ENCODE assay signal across 8 cellular contexts in the genomic region with DNA sequence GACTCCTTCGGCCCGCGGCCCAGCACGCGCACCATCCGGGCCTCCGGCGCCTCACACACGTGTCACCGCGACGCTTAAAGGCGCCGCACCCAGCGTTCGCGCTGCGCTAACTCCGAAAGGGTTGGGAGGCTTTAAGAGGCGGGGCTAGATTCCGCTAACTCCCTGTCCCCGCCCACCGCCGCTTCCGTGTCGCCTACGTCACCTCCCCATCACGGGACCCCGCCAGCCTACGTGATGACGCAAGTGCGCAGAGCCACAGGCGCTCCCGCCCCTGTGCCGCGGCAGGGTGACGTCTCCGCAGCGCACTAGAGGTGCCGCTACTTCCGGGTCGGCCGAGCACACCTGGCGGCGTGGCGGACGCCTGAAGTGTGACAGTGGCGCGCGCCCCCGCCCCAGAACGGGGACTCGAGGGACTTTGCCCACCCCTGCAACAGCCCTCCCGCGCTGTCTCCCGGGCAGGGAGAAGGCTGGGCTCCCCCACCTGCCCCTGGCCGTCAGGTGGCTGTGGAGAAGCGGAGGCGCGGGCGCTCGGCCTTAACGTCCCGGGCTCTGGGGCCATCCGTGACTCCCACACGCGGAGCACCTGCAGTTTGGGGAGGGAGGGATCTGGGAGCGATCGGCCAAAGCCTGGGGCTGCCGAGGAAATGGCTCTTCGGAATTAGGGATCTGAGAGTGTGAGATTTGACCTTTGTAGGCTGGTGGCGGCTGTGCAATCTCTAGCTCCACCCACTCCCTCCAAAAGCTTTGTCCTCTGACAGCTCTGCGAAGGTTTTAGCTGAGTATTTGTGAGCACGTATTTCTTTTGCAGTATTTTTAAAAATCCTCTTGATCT. TPM values are rescaled to one million over a fixed set of nuclear protein-coding genes. Genes with fewer than 3 reads are reported as not detected.
DNase-seq lines count a peak whose midpoint lies in the region; ATAC-seq and TF ChIP-seq lines count a peak whose summit lies in the region.

A gene (minus strand): TSS at position 35 of the 832 bp plus-strand sequence. CDS start 4,451 bp downstream, outside the sequence.

- H3K27ac ChIP-seq in caudate nucleus (ENCODE audit: low read depth, low read length) (peak within 1 kb of the TSS; percentile 98), spleen (peak within 1 kb of the TSS; percentile 93 to 100 (median 98))

- H3K36me3 Mint-ChIP-seq in activated B cell treated with CpG ODN at 0.5 μM for 24 hours (ENCODE audit: low read depth) (peaks cover 30% of the 10 kb centered on the region), immature natural killer cell (peaks cover under 1 to 17% (median 12%) of the 10 kb centered on the region in 3 donors)

- H3K4me1 Mint-ChIP-seq in activated B cell treated with CpG ODN at 0.5 μM for 24 hours = peaks cover 42% of the 10 kb centered on the region
- H3K4me1 Mint-ChIP-seq in immature natural killer cell = peaks cover 35 to 45% of the 10 kb centered on the region in 2 donors

- POLR2A ChIA-PET in activated B cell treated with CpG ODN at 0.5 μM for 24 hours (lab: Charles Lee) = interaction anchor here (0.6 to 1.2 kb wide), 9 partner anchors 48 to 883 kb away, joined by 3 to 8 read pairs (median 4); a partner anchor contains a TSS

- peak; percentile 94 for TF ChIP-seq POLR2A in GM18951 (IDR thresholded peaks at IDR 0.05; ENCODE audit: extremely low read depth, insufficient read depth, insufficient read length)
- peak; percentile 89 to 93 (median 93) for TF ChIP-seq POLR2A in spleen (IDR thresholded peaks at IDR 0.05)

- CTCF ChIA-PET in activated B cell treated with CpG ODN at 0.5 μM for 24 hours (lab: Charles Lee) = interaction anchor here (1.0 kb wide), 2 partner anchors 25 to 130 kb away, joined by 3 to 5 read pairs; no protein-coding TSS in a partner anchor

- peak within 1 kb of the TSS; percentile 68 to 98 (median 88) for H3K4me3 ChIP-seq in spleen

- in situ Hi-C loops in GM18951 (cut with MboI; ENCODE audit: low sequenced_read_pairs, unreplicated experiment) = no loop called here

- H3K9me3 Mint-ChIP-seq in activated B cell treated with CpG ODN at 0.5 μM for 24 hours (no peaks in the 10 kb centered on the region), immature natural killer cell (no peaks in the 10 kb centered on the region)

- TF ChIP-seq CTCF in activated B cell treated with CpG ODN at 0.5 μM for 24 hours (IDR thresholded peaks at IDR 0.05) (no peak), spleen (IDR thresholded peaks at IDR 0.05 in 8 of 11, conservative IDR thresholded peaks at IDR 0.05 in 3 of 11) (peak in 7 of 11 experiments; percentile 11 to 53 (median 43))

- no peaks in the 10 kb centered on the region for H3K9me3 ChIP-seq in spleen

- peaks cover 0 to 27% (median 18%) of the 10 kb centered on the region in 6 donors for H3K36me3 ChIP-seq in spleen

- 0% methylated on average over 37 to 74 of the region's 74 CpGs for whole genome bisulfite sequencing in spleen, 5 donors

- H3K4me1 ChIP-seq in spleen = peaks cover 20 to 54% (median 31%) of the 10 kb centered on the region in 6 donors

- H3K27me3 Mint-ChIP-seq in activated B cell treated with CpG ODN at 0.5 μM for 24 hours (no peaks in the 10 kb centered on the region), immature natural killer cell (ENCODE audit: low read depth in 3 of 3) (peaks cover 13 to 25% (median 18%) of the 10 kb centered on the region in 3 donors)

- ATAC-seq in HG03196 (IDR thresholded peaks at IDR 0.05; ENCODE audit: unreplicated experiment) (peak; percentile 90), activated B cell treated with CpG ODN at 0.5 μM for 24 hours (ENCODE audit: low read depth) (peak; percentile 85)

- H3K27ac Mint-ChIP-seq in activated B cell treated with CpG ODN at 0.5 μM for 24 hours (peak within 1 kb of the TSS; percentile 94), immature natural killer cell (peak within 1 kb of the TSS; percentile 95 to 99 (median 99))

- intact Hi-C loops in activated B cell treated with CpG ODN at 0.5 μM for 24 hours (cut with micrococcal nuclease) = loop anchor here (1.0 to 5.0 kb wide), 9 partner anchors 48 to 1752 kb away; a partner anchor contains a TSS
- intact Hi-C loops in spleen (cut with DNase I; ENCODE audit: low total_unique reads) = no loop called here

- no peaks in the 10 kb centered on the region for H3K27me3 ChIP-seq in spleen (replicated peaks in 1 of 7)

- H3K4me3 Mint-ChIP-seq in activated B cell treated with CpG ODN at 0.5 μM for 24 hours = peak within 1 kb of the TSS; percentile 93
- H3K4me3 Mint-ChIP-seq in immature natural killer cell = peak within 1 kb of the TSS; percentile 86 to 96 (median 93)

- peak; percentile 99 for DNase-seq in AG08395 (ENCODE audit: low spot score)
- DNase-seq in NCI-H345 (lab: John Stamatoyannopoulos, UW) = peak; percentile 100
- DNase-seq in activated B cell treated with CpG ODN at 0.5 μM for 24 hours = peak; percentile 99
- peak; percentile 81 to 100 (median 99) for DNase-seq in caudate nucleus (lab: John Stamatoyannopoulos, UW)
- DNase-seq in immature natural killer cell = peak; percentile 99
- peak; percentile 100 for DNase-seq in spleen

RNA-seq across cellular contexts. Expression of the gene that starts here (rescaled TPM):
- total RNA-seq in activated B cell treated with CpG ODN at 0.5 μM for 24 hours (93.8 and 107 TPM in 2 replicates), spleen (10 to 100 TPM; 38.0 to 95.0 (median 60.1) TPM)
- polyA plus RNA-seq in immature natural killer cell (10 to 100 TPM in 2 of 3 donors, 1 to 10 TPM in 1; 9.6 to 31.7 (median 22.7) TPM), spleen (10 to 100 TPM; 13.4 to 26.1 (median 25.0) TPM)

Comparison
In these comparisons a context has a peak if more than half of its experiments do, and no peak if none do; other contexts are left out.
1. Peak in every context shown above with its lines: DNase-seq, ATAC-seq, H3K4me3 ChIP-seq and H3K27ac ChIP-seq.